16 cellular contexts compared by ENCODE assay signal in the genomic region with DNA sequence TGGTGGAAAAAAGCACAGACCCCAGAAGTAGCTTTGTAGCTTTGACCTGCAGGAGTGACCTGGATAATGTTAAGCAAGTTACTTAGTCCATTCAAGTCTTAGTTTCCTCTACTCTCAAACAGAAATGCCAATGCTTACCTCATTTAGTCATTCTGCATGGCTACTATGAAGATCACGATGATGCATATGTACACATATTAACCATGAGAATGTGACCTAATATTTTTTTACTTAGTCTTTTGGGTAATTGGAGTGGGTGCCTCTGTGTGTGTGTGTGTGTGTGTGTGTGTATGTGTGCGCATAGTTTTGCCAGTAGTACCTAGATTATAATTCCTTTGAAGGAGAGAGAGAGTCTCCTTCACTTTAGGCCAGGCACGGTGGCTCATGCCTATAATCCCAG.
DNase-seq lines count a peak whose midpoint lies in the region; FAIRE-seq and TF ChIP-seq lines count a peak whose summit lies in the region.
"Had no signal": no experiment of that assay in that cellular context is flagged by ENCODE, and none has a peak within 500 bp of the region (broad histone marks: within the 10 kb centered on the region; RNA-seq: fewer than 3 reads in every experiment).

No MANE protein-coding gene starts in this region.

- peaks cover 29% of the 10 kb centered on the region for H3K4me1 ChIP-seq in keratinocyte (ENCODE audit: control insufficient read depth, extremely low read depth, insufficient read depth, low read length)

- H3K9me1 ChIP-seq in keratinocyte (ENCODE audit: control insufficient read depth, extremely low read depth, insufficient read depth, low read length): no peaks in the 10 kb centered on the region

- H4K20me1 ChIP-seq in keratinocyte (ENCODE audit: control insufficient read depth, extremely low read depth, insufficient read depth, low read length): no peaks in the 10 kb centered on the region

- H3K4me3 ChIP-seq in astrocyte of the spinal cord (ENCODE audit: low read depth, low read length) (no peak overlapping the region), keratinocyte (ENCODE audit: control insufficient read depth in 2 of 3, extremely low read depth in 1 of 3, insufficient read depth in 2 of 3, low read depth in 1 of 3, low read length in 3 of 3) (no peak overlapping the region)

- no peaks in the 10 kb centered on the region for H3K9me3 Mint-ChIP-seq in activated T-cell treated with anti-CD3 and anti-CD28 coated beads, Interleukin-2, amount 50 U/mL, for 24 hours
- H3K9me3 Mint-ChIP-seq: neural crest cell had no signal

- no peaks in the 10 kb centered on the region for H3K79me2 ChIP-seq in keratinocyte (ENCODE audit: control insufficient read depth, insufficient read depth, low read length)

- in situ Hi-C loops in astrocyte of the spinal cord (cut with HindIII; ENCODE audit: low sequenced_read_pairs): no loop called here
- in situ Hi-C loops in GM13976 (cut with MboI; ENCODE audit: low sequenced_read_pairs, unreplicated experiment): no loop called here

- no peak overlapping the region for H2AFZ ChIP-seq in keratinocyte (ENCODE audit: control insufficient read depth, low read length)

- no peak overlapping the region for H3K27ac Mint-ChIP-seq in activated T-cell treated with anti-CD3 and anti-CD28 coated beads, Interleukin-2, amount 50 U/mL, for 24 hours

- H3K27me3 Mint-ChIP-seq in activated T-cell treated with anti-CD3 and anti-CD28 coated beads, Interleukin-2, amount 50 U/mL, for 24 hours: no peaks in the 10 kb centered on the region

- no peaks in the 10 kb centered on the region for H3K4me1 Mint-ChIP-seq in activated T-cell treated with anti-CD3 and anti-CD28 coated beads, Interleukin-2, amount 50 U/mL, for 24 hours (ENCODE audit: low read depth)

- peak overlapping the region; percentile 56 for H3K4me2 ChIP-seq in keratinocyte (ENCODE audit: control insufficient read depth, extremely low read depth, insufficient read depth, low read depth, low read length)

- TF ChIP-seq CTCF in astrocyte of the spinal cord (IDR thresholded peaks at IDR 0.05; ENCODE audit: low read depth, low read length) (no peak), keratinocyte (optimal IDR thresholded peaks at IDR 0.05 in 1 of 3, IDR thresholded peaks at IDR 0.05 in 1 of 3, conservative IDR thresholded peaks at IDR 0.05 in 1 of 3; ENCODE audit: extremely low read depth in 1 of 3, insufficient read depth in 2 of 3, low read length in 3 of 3) (no peak), GM13976 (IDR thresholded peaks at IDR 0.05; ENCODE audit: borderline replicate concordance, control extremely low read depth, extremely low read depth, insufficient read depth, missing control alignments) (no peak)

- H3K36me3 ChIP-seq in keratinocyte (ENCODE audit: control insufficient read depth in 2 of 2, extremely low read depth in 1 of 2, insufficient read depth in 2 of 2, low read length in 2 of 2): peaks cover 0 to 17% of the 10 kb centered on the region in 2 experiments

- no peaks in the 10 kb centered on the region for H3K9me3 ChIP-seq in keratinocyte (ENCODE audit: control insufficient read depth, low read depth, low read length)

- H3K36me3 Mint-ChIP-seq in activated T-cell treated with anti-CD3 and anti-CD28 coated beads, Interleukin-2, amount 50 U/mL, for 24 hours (ENCODE audit: low read depth): no peaks in the 10 kb centered on the region

- H3K27me3 ChIP-seq in keratinocyte (ENCODE audit: control insufficient read depth, extremely low read depth, insufficient read depth, low read length): no peaks in the 10 kb centered on the region

- FAIRE-seq in keratinocyte (lab: Jason Lieb, UNC): no peak
- no peak for FAIRE-seq in frontal cortex (lab: Jason Lieb, UNC)
- FAIRE-seq: GM12892, kidney had no signal

- no peak overlapping the region for H3K4me3 Mint-ChIP-seq in activated T-cell treated with anti-CD3 and anti-CD28 coated beads, Interleukin-2, amount 50 U/mL, for 24 hours
- H3K4me3 Mint-ChIP-seq: neural crest cell had no signal

- DNase-seq in A172 (ENCODE audit: low spot score) (peak; percentile 59), HT1080 (ENCODE audit: low read depth) (peak; percentile 80), astrocyte of the spinal cord (ENCODE audit: low read depth, low spot score) (peak; percentile 82), keratinocyte (ENCODE audit: low read depth, low spot score) (peak; percentile 46), GM13976 (ENCODE audit: low spot score) (no peak), frontal cortex (ENCODE audit: low spot score in 2 of 2) (no peak), iPS-NIHi7 (ENCODE audit: extremely low spot score) (no peak)
- no peak for DNase-seq in activated T-cell treated with anti-CD3 and anti-CD28 coated beads, Interleukin-2, amount 50 U/mL, for 24 hours
- DNase-seq: activated CD4-positive, alpha-beta T cell treated with anti-CD3 and anti-CD28 coated beads, Interleukin-2, amount 50 U/mL, for 4 hours; activated effector memory CD4-positive, alpha-beta T cell treated with Interleukin-2 at 50 U/mL for 16 hours; DND-41; kidney; MM.1S; NCI-H2171 had no signal

- H3K27ac ChIP-seq in keratinocyte (ENCODE audit: control insufficient read depth, insufficient read depth, low read length): peak overlapping the region; percentile 55

- no peak overlapping the region for H3K9ac ChIP-seq in keratinocyte (ENCODE audit: control insufficient read depth, extremely low read depth, insufficient read depth, low read length)

- dilution Hi-C loops in keratinocyte (cut with MboI; ENCODE audit: extremely low pct_ligation_motif_present, low sequenced_read_pairs): no loop called here

Comparison
In these comparisons a context has a peak if more than half of its experiments do, and no peak if none do; other contexts are left out.
1. DNase-seq: peak in A172 (single experiment), HT1080 (single experiment), astrocyte of the spinal cord (single experiment) and keratinocyte (single experiment); none in GM13976 (single experiment), frontal cortex (0 of 2), activated T-cell treated with anti-CD3 and anti-CD28 coated beads, Interleukin-2, amount 50 U/mL, for 24 hours (single experiment) and iPS-NIHi7 (single experiment).